8 cellular contexts compared by ENCODE assay signal in the genomic region with DNA sequence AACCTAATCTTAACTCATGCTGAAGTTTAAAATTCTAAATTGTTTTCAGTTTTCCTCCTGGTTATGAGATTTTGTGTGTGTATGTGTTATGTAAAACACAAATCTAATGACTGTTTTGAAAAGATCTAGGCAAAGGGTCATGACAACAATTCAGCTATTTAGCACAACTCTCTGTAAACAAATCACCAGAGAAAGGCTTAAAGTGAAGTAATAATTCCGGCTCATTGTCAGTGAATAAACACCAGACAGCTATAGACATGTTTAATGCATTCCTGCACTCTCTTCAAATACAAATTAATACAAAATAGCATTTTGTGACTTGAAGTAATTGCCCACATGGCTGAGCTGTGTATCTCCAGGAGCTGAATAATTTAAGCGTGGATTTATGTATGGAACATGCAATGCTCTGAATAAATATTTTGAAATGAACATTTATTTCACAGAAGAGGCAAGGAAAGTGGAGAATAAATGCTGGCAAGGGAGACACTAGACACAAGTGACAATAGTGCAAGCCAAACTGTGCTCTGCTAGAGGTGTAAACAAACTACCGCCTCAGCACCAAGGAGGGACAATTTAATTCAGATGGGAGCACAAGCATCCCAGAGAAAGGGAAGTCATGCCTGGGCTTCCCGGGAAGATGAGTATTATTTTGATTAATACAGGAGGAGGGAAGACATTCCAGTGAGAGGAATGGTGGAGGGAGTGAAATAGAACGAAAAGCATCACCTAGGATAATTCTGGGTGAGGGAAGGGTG.
DNase-seq lines count a peak whose midpoint lies in the region; ATAC-seq lines count a peak whose summit lies in the region.

No MANE protein-coding gene starts in this region.

- H3K9me3 ChIP-seq in HAP-1, result peaks cover 3% of the 10 kb centered on the region

- intact Hi-C loops in left ventricle myocardium superior (cut with micrococcal nuclease), result no loop called here

- peaks cover 20% of the 10 kb centered on the region for H3K4me1 ChIP-seq in HAP-1

- H3K27me3 ChIP-seq in HAP-1 (ENCODE audit: low read depth), result no peaks in the 10 kb centered on the region

- peaks cover 24% of the 10 kb centered on the region for H3K9me3 Mint-ChIP-seq in activated CD8-positive, alpha-beta T cell treated with anti-CD3 and anti-CD28 coated beads, Interleukin-2, amount 10 ng/mL, durations not matched to agents 7 days and 5 days (ENCODE audit: insufficient read depth)

- in situ Hi-C loops in HAP-1 (cut with MboI; ENCODE audit: low sequenced_read_pairs), result no loop called here

- no peaks in the 10 kb centered on the region for H3K27me3 Mint-ChIP-seq in activated CD8-positive, alpha-beta T cell treated with anti-CD3 and anti-CD28 coated beads, Interleukin-2, amount 10 ng/mL, durations not matched to agents 7 days and 5 days (ENCODE audit: low read depth)

- no peak for ATAC-seq in activated CD8-positive, alpha-beta T cell treated with anti-CD3 and anti-CD28 coated beads, Interleukin-2, amount 10 ng/mL, durations not matched to agents 7 days and 5 days
- ATAC-seq in left ventricle myocardium superior (peak; percentile 49), GM21381 (IDR thresholded peaks at IDR 0.05; ENCODE audit: unreplicated experiment) (no peak)

- no peaks in the 10 kb centered on the region for H3K36me3 ChIP-seq in HAP-1 (replicated peaks)

- H3K4me3 Mint-ChIP-seq in activated CD8-positive, alpha-beta T cell treated with anti-CD3 and anti-CD28 coated beads, Interleukin-2, amount 10 ng/mL, durations not matched to agents 7 days and 5 days, result peak overlapping the region; percentile 72

- H3K27ac ChIP-seq in skin epidermis, result peak overlapping the region in 19 of 21 experiments; percentile 28 to 90 (median 78)

- H3K36me3 Mint-ChIP-seq in activated CD8-positive, alpha-beta T cell treated with anti-CD3 and anti-CD28 coated beads, Interleukin-2, amount 10 ng/mL, durations not matched to agents 7 days and 5 days (ENCODE audit: low read depth), result peaks cover 13% of the 10 kb centered on the region

- DNase-seq in HAP-1 (ENCODE audit: low spot score in 2 of 2), result peak; percentile 15 to 87
- DNase-seq in activated CD8-positive, alpha-beta T cell treated with anti-CD3 and anti-CD28 coated beads, Interleukin-2, amount 10 ng/mL, durations not matched to agents 7 days and 5 days, result no peak
- no peak for DNase-seq in left ventricle myocardium superior
- DNase-seq in GM19238 (ENCODE audit: insufficient read length, low spot score), result no peak
- no peak for DNase-seq in NCI-H2227 treated with DMSO at 0.1 percent for 48 hours (lab: John Stamatoyannopoulos, UW)
- no peak for DNase-seq in NCI-H1092 treated with DMSO at 0.1 percent for 48 hours (lab: John Stamatoyannopoulos, UW)

- CTCF ChIA-PET in activated CD8-positive, alpha-beta T cell treated with anti-CD3 and anti-CD28 coated beads, Interleukin-2, amount 10 ng/mL, durations not matched to agents 7 days and 5 days (lab: Charles Lee), result interaction anchor here (0.9 to 2.4 kb wide), 6 partner anchors 8 to 57 kb away, joined by 3 to 16 read pairs (median 4); no protein-coding TSS in a partner anchor

- H3K4me3 ChIP-seq in HAP-1 (peak overlapping the region; percentile 1), skin epidermis (peak overlapping the region in 1 of 7 experiments; percentile 10)

- POLR2A ChIA-PET in activated CD8-positive, alpha-beta T cell treated with anti-CD3 and anti-CD28 coated beads, Interleukin-2, amount 10 ng/mL, durations not matched to agents 7 days and 5 days (lab: Charles Lee), result interaction anchor here (0.5 to 1.8 kb wide), 2 partner anchors 134 to 214 kb away, joined by 3 to 9 read pairs; partner anchors contain the start of gene XPO1

- peaks cover 20% of the 10 kb centered on the region for H3K4me1 Mint-ChIP-seq in activated CD8-positive, alpha-beta T cell treated with anti-CD3 and anti-CD28 coated beads, Interleukin-2, amount 10 ng/mL, durations not matched to agents 7 days and 5 days (ENCODE audit: low read depth)

- peak overlapping the region; percentile 88 for H3K27ac Mint-ChIP-seq in activated CD8-positive, alpha-beta T cell treated with anti-CD3 and anti-CD28 coated beads, Interleukin-2, amount 10 ng/mL, durations not matched to agents 7 days and 5 days

Comparison
In these comparisons a context has a peak if more than half of its experiments do, and no peak if none do; other contexts are left out.
1. DNase-seq: peak in HAP-1 (2 of 2); none in activated CD8-positive, alpha-beta T cell treated with anti-CD3 and anti-CD28 coated beads, Interleukin-2, amount 10 ng/mL, durations not matched to agents 7 days and 5 days (single experiment), left ventricle myocardium superior (single experiment), GM19238 (single experiment), NCI-H2227 treated with DMSO at 0.1 percent for 48 hours (single experiment) and NCI-H1092 treated with DMSO at 0.1 percent for 48 hours (single experiment).